In genomic region chr11:63610604-63611394, GRCh38 we compare ENCODE assay signal across 10 cellular contexts. TPM values are rescaled to one million over a fixed set of nuclear protein-coding genes. Genes with fewer than 3 reads are reported as not detected.
DNase-seq lines count a peak whose midpoint lies in the region; ATAC-seq and TF ChIP-seq lines count a peak whose summit lies in the region.
"Had no signal": no experiment of that assay in that cellular context is flagged by ENCODE, and none has a peak within 500 bp of the region (broad histone marks: within the 10 kb centered on the region; RNA-seq: fewer than 3 reads in every experiment).

No MANE protein-coding gene starts in this region.

- TF ChIP-seq CTCF in WTC11 (IDR thresholded peaks at IDR 0.05) (no peak), suprapubic skin (IDR thresholded peaks at IDR 0.05) (no peak)

- peaks cover 33% of the 10 kb centered on the region for H3K27me3 Mint-ChIP-seq in WTC11 (ENCODE audit: low read depth)
- peaks cover 9% of the 10 kb centered on the region for H3K27me3 Mint-ChIP-seq in stimulated activated memory B cell treated with anti-CD40 and anti-IgM and Interleukin-4, amounts not matched to agents 10 μg/mL and 1 μg/mL and 100 μg/mL, for 72 hours

- POLR2A ChIA-PET in WTC11 (lab: Charles Lee): interaction anchor here (0.6 kb wide), 1 partner anchor 59 kb away, joined by 3 read pairs; no protein-coding TSS in a partner anchor

- ATAC-seq in WTC11 (peak; percentile 56), GM19455 (IDR thresholded peaks at IDR 0.05; ENCODE audit: unreplicated experiment) (no peak)
- no peak for ATAC-seq in stimulated activated memory B cell treated with anti-CD40 and anti-IgM and Interleukin-4, amounts not matched to agents 10 μg/mL and 1 μg/mL and 100 μg/mL, for 72 hours
- ATAC-seq: body of pancreas had no signal

- 69% methylated on average over 14 of the region's 14 CpGs for WGBS in suprapubic skin

- H3K9me3 ChIP-seq in suprapubic skin: no peaks in the 10 kb centered on the region
- H3K9me3 ChIP-seq: body of pancreas had no signal

- no peak for TF ChIP-seq POLR2A in suprapubic skin (IDR thresholded peaks at IDR 0.05)

- no peaks in the 10 kb centered on the region for H3K36me3 ChIP-seq in suprapubic skin

- TF ChIP-seq EP300 in suprapubic skin (IDR thresholded peaks at IDR 0.05): no peak

- DNase-seq in NCI-H1092 treated with DMSO at 0.1 percent for 48 hours (lab: John Stamatoyannopoulos, UW) (peak; percentile 11), NCI-H1092 (lab: John Stamatoyannopoulos, UW) (no peak), WTC11 (ENCODE audit: low spot score) (peak; percentile 35), iPS-NIHi11 (ENCODE audit: low spot score) (peak; percentile 55), suprapubic skin (ENCODE audit: low spot score in 2 of 2) (peak; percentile 28 to 34)
- DNase-seq in stimulated activated CD4-positive, alpha-beta T cell treated with anti-CD3 and anti-CD28 coated beads, Interleukin-2, amount 100 ng/mL, for 48 hours: no peak
- DNase-seq: body of pancreas, nephron progenitor cell had no signal

- peak overlapping the region; percentile 78 for H3K4me3 Mint-ChIP-seq in WTC11
- no peak overlapping the region for H3K4me3 Mint-ChIP-seq in stimulated activated memory B cell treated with anti-CD40 and anti-IgM and Interleukin-4, amounts not matched to agents 10 μg/mL and 1 μg/mL and 100 μg/mL, for 72 hours
- H3K4me3 Mint-ChIP-seq: nephron progenitor cell had no signal

- H3K27ac ChIP-seq in suprapubic skin: peak overlapping the region; percentile 45

- no peaks in the 10 kb centered on the region for H3K27me3 ChIP-seq in suprapubic skin
- H3K27me3 ChIP-seq: body of pancreas had no signal

- H3K4me3 ChIP-seq in suprapubic skin: no peak overlapping the region
- H3K4me3 ChIP-seq: body of pancreas had no signal

- peaks cover 44% of the 10 kb centered on the region for H3K4me1 ChIP-seq in suprapubic skin

- peaks cover 8% of the 10 kb centered on the region for H3K36me3 Mint-ChIP-seq in WTC11
- H3K36me3 Mint-ChIP-seq in stimulated activated memory B cell treated with anti-CD40 and anti-IgM and Interleukin-4, amounts not matched to agents 10 μg/mL and 1 μg/mL and 100 μg/mL, for 72 hours: no peaks in the 10 kb centered on the region

- H3K27ac Mint-ChIP-seq in WTC11: peak overlapping the region; percentile 46
- H3K27ac Mint-ChIP-seq in stimulated activated memory B cell treated with anti-CD40 and anti-IgM and Interleukin-4, amounts not matched to agents 10 μg/mL and 1 μg/mL and 100 μg/mL, for 72 hours: no peak overlapping the region
- H3K27ac Mint-ChIP-seq: nephron progenitor cell had no signal

- H3K4me1 Mint-ChIP-seq in WTC11: peaks cover 59% of the 10 kb centered on the region
- H3K4me1 Mint-ChIP-seq in stimulated activated memory B cell treated with anti-CD40 and anti-IgM and Interleukin-4, amounts not matched to agents 10 μg/mL and 1 μg/mL and 100 μg/mL, for 72 hours: peaks cover 41% of the 10 kb centered on the region

- no peaks in the 10 kb centered on the region for H3K9me3 Mint-ChIP-seq in WTC11
- H3K9me3 Mint-ChIP-seq in stimulated activated memory B cell treated with anti-CD40 and anti-IgM and Interleukin-4, amounts not matched to agents 10 μg/mL and 1 μg/mL and 100 μg/mL, for 72 hours: no peaks in the 10 kb centered on the region
- H3K9me3 Mint-ChIP-seq: nephron progenitor cell had no signal

- CTCF ChIA-PET in WTC11 (lab: Charles Lee): interaction anchor here (2.3 kb wide), 1 partner anchor 132 kb away, joined by 7 read pairs; no protein-coding TSS in a partner anchor

TF ChIP-seq in WTC11, 78 proteins besides CTCF, POLR2A, EP300 and RAD21 (continues in another document):
- TF ChIP-seq ZNF281 (CRISPR knock-in tag; IDR thresholded peaks at IDR 0.05): no peak
- TF ChIP-seq E2F5 (CRISPR knock-in tag; IDR thresholded peaks at IDR 0.05): no peak
- TF ChIP-seq ZNF671 (CRISPR knock-in tag; IDR thresholded peaks at IDR 0.05): no peak
- peak; percentile 53; the same call in 1 of the 2 replicates for TF ChIP-seq ZNF423 (CRISPR knock-in tag; IDR thresholded peaks at IDR 0.05)
- no peak for TF ChIP-seq FOXK1 (CRISPR knock-in tag; IDR thresholded peaks at IDR 0.05)
- TF ChIP-seq NFATC4 (CRISPR knock-in tag; IDR thresholded peaks at IDR 0.05): no peak
- no peak for TF ChIP-seq IRF1 (CRISPR knock-in tag; IDR thresholded peaks at IDR 0.05)
- TF ChIP-seq ZNF121 (CRISPR knock-in tag; IDR thresholded peaks at IDR 0.05): no peak
- 0 out of 2 replicates have a peak, but pooled peaks have one; percentile 16 for TF ChIP-seq USF2 (CRISPR knock-in tag; IDR thresholded peaks at IDR 0.05)
- TF ChIP-seq TEAD1 (CRISPR knock-in tag; IDR thresholded peaks at IDR 0.05): 0 out of 2 replicates have a peak, but pooled peaks have one; percentile 13
- TF ChIP-seq OVOL2 (CRISPR knock-in tag; IDR thresholded peaks at IDR 0.05; ENCODE audit: borderline replicate concordance): no peak
- TF ChIP-seq ZNF219 (CRISPR knock-in tag; IDR thresholded peaks at IDR 0.05; ENCODE audit: borderline replicate concordance): 0 out of 2 replicates have a peak, but pooled peaks have one; percentile 26
- TF ChIP-seq FOXP4 (CRISPR knock-in tag; IDR thresholded peaks at IDR 0.05): peak; percentile 95; the same call in 1 of the 2 replicates

RNA-seq across cellular contexts. Expression of gene PLAAT3, which starts 3.4 kb away (rescaled TPM):
- total RNA-seq in WTC11 (2021): 143 to 160 TPM (median 146 TPM) in 3 replicates
- 10 to 100 TPM in 3 of 4 donors, 1 to 10 TPM in 1; 7.1 to 14.2 (median 10.2) TPM for total RNA-seq in suprapubic skin

RNA-seq across cellular contexts. Expression of gene PLAAT2, which starts 47.6 kb away (rescaled TPM):
- total RNA-seq in WTC11 (2021): 0.25 to 0.66 TPM (median 0.55 TPM) in 3 replicates
- total RNA-seq in suprapubic skin: not detected
- total RNA-seq: body of pancreas had no signal

Comparison
In these comparisons a context has a peak if more than half of its experiments do, and no peak if none do; other contexts are left out.
1. DNase-seq: peak in NCI-H1092 treated with DMSO at 0.1 percent for 48 hours (single experiment), WTC11 (single experiment), iPS-NIHi11 (single experiment) and suprapubic skin (2 of 2); none in NCI-H1092 (single experiment) and stimulated activated CD4-positive, alpha-beta T cell treated with anti-CD3 and anti-CD28 coated beads, Interleukin-2, amount 100 ng/mL, for 48 hours (0 of 2).